Comparison of ENCODE assay signal across 27 cellular contexts in the genomic region with DNA sequence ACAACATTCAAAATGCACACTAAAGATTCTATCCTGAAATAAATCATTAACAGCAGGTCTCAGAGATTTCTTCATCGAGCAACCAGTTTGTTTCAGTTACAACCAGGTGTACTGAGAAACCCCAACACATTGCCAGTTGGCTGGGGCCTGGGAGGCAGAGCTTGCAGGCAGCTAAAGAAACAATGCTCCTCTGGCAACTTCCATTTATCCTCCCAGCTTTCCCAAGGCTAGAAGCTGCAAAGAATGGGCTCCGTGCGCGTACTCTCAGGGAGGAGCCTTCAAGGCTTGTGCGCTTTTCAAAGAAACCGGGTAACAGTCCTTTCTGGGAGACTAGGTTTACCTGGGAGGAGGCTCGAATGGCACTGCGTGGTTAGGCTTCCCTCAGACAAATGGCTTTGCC.
"Had no signal": no experiment of that assay in that cellular context is flagged by ENCODE, and none has a peak within 500 bp of the region (broad histone marks: within the 10 kb centered on the region; RNA-seq: fewer than 3 reads in every experiment).

No MANE protein-coding gene starts in this region.

- DNase-seq: activated CD4-positive, alpha-beta T cell treated with anti-CD3 and anti-CD28 coated beads for 1 hour; activated CD4-positive, alpha-beta T cell treated with anti-CD3 and anti-CD28 coated beads, Interleukin-2, amount 10 ng/mL, durations not matched to agents 7 days and 5 days; activated CD8-positive, alpha-beta T cell treated with anti-CD3 and anti-CD28 coated beads for 36 hours; activated naive CD8-positive, alpha-beta T cell treated with anti-CD3 and anti-CD28 coated beads, Interleukin-2, amount 50 U/mL, for 24 hours; activated T-cell treated with anti-CD3 and anti-CD28 coated beads, Interleukin-2, amount 50 U/mL, for 4 hours; amygdala; caudate nucleus; cortex of kidney; effector memory CD8-positive, alpha-beta T cell; erythroblast; gastrocnemius medialis; head of caudate nucleus; mammary epithelial cell; midbrain; naive thymus-derived CD8-positive, alpha-beta T cell; right cardiac atrium; stimulated activated CD4-positive, alpha-beta T cell treated with anti-CD3 and anti-CD28 coated beads, Interleukin-4, amount 100 ng/mL, for 24 hours; stimulated activated naive CD8-positive, alpha-beta T cell treated with anti-CD3 and anti-CD28 coated beads, Interleukin-15, amount 100 ng/mL, for 72 hours; substantia nigra; T-helper 9 cell; upper lobe of left lung had no signal

- H3K4me3 ChIP-seq: gastrocnemius medialis, skin epidermis, upper lobe of left lung, vagina had no signal

- H3K27ac ChIP-seq: gastrocnemius medialis, skin epidermis, upper lobe of left lung, vagina had no signal

- H3K9me3 Mint-ChIP-seq: activated CD4-positive, alpha-beta T cell treated with anti-CD3 and anti-CD28 coated beads, Interleukin-2, amount 10 ng/mL, durations not matched to agents 7 days and 5 days; activated CD8-positive, alpha-beta T cell treated with anti-CD3 and anti-CD28 coated beads for 36 hours; activated naive CD4-positive, alpha-beta T cell treated with anti-CD3 and anti-CD28 coated beads, Interleukin-2, amount 50 U/mL, for 24 hours; activated naive CD8-positive, alpha-beta T cell treated with anti-CD3 and anti-CD28 coated beads, Interleukin-2, amount 50 U/mL, for 24 hours; activated T-cell treated with anti-CD3 and anti-CD28 coated beads, Interleukin-2, amount 50 U/mL, for 4 hours; activated T-helper 17 cell treated with anti-CD3 and anti-CD28 coated beads, Interleukin-2, amount 50 U/mL, for 72 hours; effector memory CD8-positive, alpha-beta T cell; stimulated activated naive CD8-positive, alpha-beta T cell treated with anti-CD3 and anti-CD28 coated beads, Interleukin-15, amount 100 ng/mL, for 72 hours; T-helper 1 cell treated with Interleukin-12 subunit alpha and Interleukin-12 subunit beta and Interleukin-4 antibody, amounts not matched to agents 30 μg/mL and 1 μg/mL, for 36 hours had no signal

- H3K27me3 ChIP-seq: gastrocnemius medialis, upper lobe of left lung, vagina had no signal

- H3K4me1 ChIP-seq: gastrocnemius medialis, upper lobe of left lung, vagina had no signal

- H3K4me1 Mint-ChIP-seq: activated CD4-positive, alpha-beta T cell treated with anti-CD3 and anti-CD28 coated beads, Interleukin-2, amount 10 ng/mL, durations not matched to agents 7 days and 5 days; activated naive CD4-positive, alpha-beta T cell treated with anti-CD3 and anti-CD28 coated beads, Interleukin-2, amount 50 U/mL, for 24 hours; activated naive CD8-positive, alpha-beta T cell treated with anti-CD3 and anti-CD28 coated beads, Interleukin-2, amount 50 U/mL, for 24 hours; activated T-helper 17 cell treated with anti-CD3 and anti-CD28 coated beads, Interleukin-2, amount 50 U/mL, for 72 hours; naive thymus-derived CD8-positive, alpha-beta T cell; stimulated activated effector memory CD8-positive, alpha-beta T cell treated with anti-CD3 and anti-CD28 coated beads, Interleukin-12 subunit alpha, Interleukin-12 subunit beta, amount 100 ng/mL, for 72 hours; stimulated activated naive CD8-positive, alpha-beta T cell treated with anti-CD3 and anti-CD28 coated beads, Interleukin-15, amount 100 ng/mL, for 72 hours had no signal

- H3K36me3 Mint-ChIP-seq: activated naive CD4-positive, alpha-beta T cell treated with anti-CD3 and anti-CD28 coated beads, Interleukin-2, amount 50 U/mL, for 24 hours; stimulated activated effector memory CD8-positive, alpha-beta T cell treated with anti-CD3 and anti-CD28 coated beads, Interleukin-12 subunit alpha, Interleukin-12 subunit beta, amount 100 ng/mL, for 72 hours had no signal

- H3K4me3 Mint-ChIP-seq: activated CD4-positive, alpha-beta T cell treated with anti-CD3 and anti-CD28 coated beads, Interleukin-2, amount 10 ng/mL, durations not matched to agents 7 days and 5 days; activated CD8-positive, alpha-beta T cell treated with anti-CD3 and anti-CD28 coated beads for 36 hours; activated naive CD4-positive, alpha-beta T cell treated with anti-CD3 and anti-CD28 coated beads, Interleukin-2, amount 50 U/mL, for 24 hours; activated naive CD8-positive, alpha-beta T cell treated with anti-CD3 and anti-CD28 coated beads, Interleukin-2, amount 50 U/mL, for 24 hours; activated T-cell treated with anti-CD3 and anti-CD28 coated beads, Interleukin-2, amount 50 U/mL, for 4 hours; activated T-helper 17 cell treated with anti-CD3 and anti-CD28 coated beads, Interleukin-2, amount 50 U/mL, for 72 hours; effector memory CD8-positive, alpha-beta T cell; naive thymus-derived CD8-positive, alpha-beta T cell; stimulated activated effector memory CD8-positive, alpha-beta T cell treated with anti-CD3 and anti-CD28 coated beads, Interleukin-12 subunit alpha, Interleukin-12 subunit beta, amount 100 ng/mL, for 72 hours; stimulated activated naive CD8-positive, alpha-beta T cell treated with anti-CD3 and anti-CD28 coated beads, Interleukin-15, amount 100 ng/mL, for 72 hours; T-helper 1 cell treated with Interleukin-12 subunit alpha and Interleukin-12 subunit beta and Interleukin-4 antibody, amounts not matched to agents 30 μg/mL and 1 μg/mL, for 36 hours had no signal

- ATAC-seq: activated CD8-positive, alpha-beta T cell treated with anti-CD3 and anti-CD28 coated beads for 36 hours; activated naive CD8-positive, alpha-beta T cell treated with anti-CD3 and anti-CD28 coated beads, Interleukin-2, amount 50 U/mL, for 24 hours; activated T-cell treated with anti-CD3 and anti-CD28 coated beads, Interleukin-2, amount 50 U/mL, for 4 hours; activated T-helper 17 cell treated with anti-CD3 and anti-CD28 coated beads, Interleukin-2, amount 50 U/mL, for 72 hours; effector memory CD8-positive, alpha-beta T cell; gastrocnemius medialis; naive thymus-derived CD8-positive, alpha-beta T cell; right cardiac atrium; stimulated activated effector memory CD8-positive, alpha-beta T cell treated with anti-CD3 and anti-CD28 coated beads, Interleukin-12 subunit alpha, Interleukin-12 subunit beta, amount 100 ng/mL, for 72 hours; stimulated activated naive CD8-positive, alpha-beta T cell treated with anti-CD3 and anti-CD28 coated beads, Interleukin-15, amount 100 ng/mL, for 72 hours had no signal

- H3K36me3 ChIP-seq: vagina had no signal

- H3K9me3 ChIP-seq: gastrocnemius medialis, upper lobe of left lung, vagina had no signal

- H3K27me3 Mint-ChIP-seq: activated CD4-positive, alpha-beta T cell treated with anti-CD3 and anti-CD28 coated beads, Interleukin-2, amount 10 ng/mL, durations not matched to agents 7 days and 5 days; activated CD8-positive, alpha-beta T cell treated with anti-CD3 and anti-CD28 coated beads for 36 hours; activated naive CD8-positive, alpha-beta T cell treated with anti-CD3 and anti-CD28 coated beads, Interleukin-2, amount 50 U/mL, for 24 hours; activated T-helper 17 cell treated with anti-CD3 and anti-CD28 coated beads, Interleukin-2, amount 50 U/mL, for 72 hours; effector memory CD8-positive, alpha-beta T cell; stimulated activated naive CD8-positive, alpha-beta T cell treated with anti-CD3 and anti-CD28 coated beads, Interleukin-15, amount 100 ng/mL, for 72 hours had no signal

- H3K27ac Mint-ChIP-seq: activated CD4-positive, alpha-beta T cell treated with anti-CD3 and anti-CD28 coated beads, Interleukin-2, amount 10 ng/mL, durations not matched to agents 7 days and 5 days; activated CD8-positive, alpha-beta T cell treated with anti-CD3 and anti-CD28 coated beads for 36 hours; activated naive CD4-positive, alpha-beta T cell treated with anti-CD3 and anti-CD28 coated beads, Interleukin-2, amount 50 U/mL, for 24 hours; activated naive CD8-positive, alpha-beta T cell treated with anti-CD3 and anti-CD28 coated beads, Interleukin-2, amount 50 U/mL, for 24 hours; activated T-helper 17 cell treated with anti-CD3 and anti-CD28 coated beads, Interleukin-2, amount 50 U/mL, for 72 hours; effector memory CD8-positive, alpha-beta T cell; naive thymus-derived CD8-positive, alpha-beta T cell; stimulated activated effector memory CD8-positive, alpha-beta T cell treated with anti-CD3 and anti-CD28 coated beads, Interleukin-12 subunit alpha, Interleukin-12 subunit beta, amount 100 ng/mL, for 72 hours; T-helper 1 cell treated with Interleukin-12 subunit alpha and Interleukin-12 subunit beta and Interleukin-4 antibody, amounts not matched to agents 30 μg/mL and 1 μg/mL, for 36 hours had no signal
